In genomic region chr14:54528973-54529372, GRCh38 we compare ENCODE assay signal across 14 cellular contexts. TPM values are rescaled to one million over a fixed set of nuclear protein-coding genes. Genes with fewer than 3 reads are reported as not detected.
DNase-seq lines count a peak whose midpoint lies in the region; ATAC-seq, FAIRE-seq and TF ChIP-seq lines count a peak whose summit lies in the region.
"Had no signal": no experiment of that assay in that cellular context is flagged by ENCODE, and none has a peak within 500 bp of the region (broad histone marks: within the 10 kb centered on the region; RNA-seq: fewer than 3 reads in every experiment).

No MANE protein-coding gene starts in this region.

- POLR2A ChIA-PET in PC-3 (lab: Charles Lee; ENCODE audit: unreplicated experiment) = interaction anchor here (0.6 to 1.3 kb wide), 3 partner anchors 19 to 602 kb away, joined by 4 to 17 read pairs (median 5); partner anchors contain the start of gene CGRRF1

- H3K36me3 ChIP-seq in PC-3 (ENCODE audit: low read depth, low read length) = peaks cover 2% of the 10 kb centered on the region; the same call in 1 of the 2 replicates
- no peaks in the 10 kb centered on the region for H3K36me3 ChIP-seq in GM23338 (ENCODE audit: insufficient read depth)

- FAIRE-seq in GM12891 (lab: Jason Lieb, UNC) = peak; percentile 63
- FAIRE-seq: GM19239 had no signal

- no peaks in the 10 kb centered on the region for H3K27me3 Mint-ChIP-seq in GM23338 (ENCODE audit: insufficient read depth, low read depth, poor library complexity)
- H3K27me3 Mint-ChIP-seq: CD4-positive, alpha-beta memory T cell had no signal

- no peaks in the 10 kb centered on the region for H3K9me3 ChIP-seq in PC-3 (ENCODE audit: low read length)

- H3K36me3 Mint-ChIP-seq in GM23338 (ENCODE audit: low read depth) = peaks cover 10% of the 10 kb centered on the region; the same call in 2 of the 3 replicates

- H3K9me2 ChIP-seq in PC-3 (replicated peaks; ENCODE audit: low read length) (no peaks in the 10 kb centered on the region), GM23338 (ENCODE audit: insufficient read depth) (no peaks in the 10 kb centered on the region)

- H2AFZ ChIP-seq in PC-3 (ENCODE audit: low read length) = no peak overlapping the region
- H2AFZ ChIP-seq in GM23338 = no peak overlapping the region
- H2AFZ ChIP-seq: GM23248 had no signal

- CTCF ChIA-PET in PC-3 (lab: Charles Lee) = interaction anchor here (0.6 to 1.0 kb wide), 3 partner anchors 40 to 1622 kb away, joined by 3 to 9 read pairs (median 7); partner anchors contain the start of gene GMFB

- H3K4me3 ChIP-seq in PC-3 (ENCODE audit: low read length) (no peak overlapping the region), GM23338 (no peak overlapping the region)
- H3K4me3 ChIP-seq: GM23248 had no signal

- H3K4me2 ChIP-seq in PC-3 (ENCODE audit: low read length) (no peak overlapping the region), GM23338 (no peak overlapping the region)

- H3K27ac Mint-ChIP-seq in GM23338 = no peak overlapping the region
- H3K27ac Mint-ChIP-seq: CD4-positive, alpha-beta memory T cell; H9 had no signal

- H4K20me1 ChIP-seq in PC-3 (ENCODE audit: low read length) (no peaks in the 10 kb centered on the region), GM23338 (replicated peaks; ENCODE audit: insufficient read depth) (no peaks in the 10 kb centered on the region; the same call in 1 of the 2 replicates)

- BruUV-seq in PC-3 (replicated peaks; lab: Mats Ljungman, UMichigan) = no TSS peak

- intact Hi-C loops in Right ventricle myocardium superior (cut with DNase I) = no loop called here
- intact Hi-C loops in cardiac septum (cut with DNase I) = no loop called here
- intact Hi-C loops in PC-3 (cut with micrococcal nuclease) = no loop called here

- peaks cover 8% of the 10 kb centered on the region for H3K4me1 ChIP-seq in PC-3 (ENCODE audit: insufficient read depth, low read length)
- peaks cover 10% of the 10 kb centered on the region; the same call in 1 of the 2 replicates for H3K4me1 ChIP-seq in GM23338 (ENCODE audit: insufficient read depth)

- H3K9ac ChIP-seq in PC-3 (ENCODE audit: low read length) = no peak overlapping the region
- H3K9ac ChIP-seq: GM23248 had no signal

- H3F3A ChIP-seq in PC-3 (ENCODE audit: low read length, unreplicated experiment) (no peaks in the 10 kb centered on the region), GM23338 (replicated peaks; ENCODE audit: low read depth) (no peaks in the 10 kb centered on the region)

- no peak for DNase-seq in Right ventricle myocardium superior
- no peak for DNase-seq in cardiac septum (ENCODE audit: low spot score)
- no peak for DNase-seq in GM12891 (ENCODE audit: insufficient read length, low spot score)
- DNase-seq in PC-3 = no peak
- no peak for DNase-seq in NCI-H1417 (lab: John Stamatoyannopoulos, UW)
- DNase-seq in GM23338 (ENCODE audit: low spot score) = no peak
- DNase-seq: Calu3; CD4-positive, alpha-beta memory T cell; COR-L47; DMS53; H9 had no signal

- H3K9me3 Mint-ChIP-seq in GM23338 = no peaks in the 10 kb centered on the region
- H3K9me3 Mint-ChIP-seq: CD4-positive, alpha-beta memory T cell; H9 had no signal

- H3K4me1 Mint-ChIP-seq in GM23338 = peaks cover 11% of the 10 kb centered on the region

- H3K27me3 ChIP-seq in PC-3 (ENCODE audit: low read length) = no peaks in the 10 kb centered on the region
- H3K27me3 ChIP-seq in GM23338 (ENCODE audit: insufficient read depth) = no peaks in the 10 kb centered on the region

- H3K79me2 ChIP-seq in PC-3 (ENCODE audit: low read length) = no peaks in the 10 kb centered on the region
- no peaks in the 10 kb centered on the region for H3K79me2 ChIP-seq in GM23338 (replicated peaks; ENCODE audit: insufficient read depth)

- H3K4me3 Mint-ChIP-seq in GM23338 = no peak overlapping the region
- H3K4me3 Mint-ChIP-seq: CD4-positive, alpha-beta memory T cell; H9 had no signal

- peak; percentile 46 for ATAC-seq in Right ventricle myocardium superior (ENCODE audit: poor library complexity)
- ATAC-seq in PC-3 = no peak
- ATAC-seq in GM23338 = no peak
- ATAC-seq: HCT116 had no signal

- no peak overlapping the region for H3K27ac ChIP-seq in PC-3 (ENCODE audit: low read length)
- no peak overlapping the region for H3K27ac ChIP-seq in GM23338 (ENCODE audit: low read depth)
- H3K27ac ChIP-seq: GM23248 had no signal

- TF ChIP-seq CTCF in PC-3 (conservative IDR thresholded peaks at IDR 0.05; ENCODE audit: low read depth, low read length) = 0 out of 2 replicates have a peak, but pooled peaks have one; percentile 16
- TF ChIP-seq CTCF in GM23338 (conservative IDR thresholded peaks at IDR 0.05; ENCODE audit: low read depth in 2 of 2) = no peak

- no peak for TF ChIP-seq POLR2A in GM12891 (IDR thresholded peaks at IDR 0.05; ENCODE audit: low read depth, low read length)

TF ChIP-seq in GM12891, 5 proteins besides CTCF, POLR2A, EP300 and RAD21:
- TF ChIP-seq SPI1 (IDR thresholded peaks at IDR 0.05; ENCODE audit: low read depth, low read length) (no peak), TAF1 (IDR thresholded peaks at IDR 0.05; ENCODE audit: low read depth, low read length) (no peak), POLR2AphosphoS5 (IDR thresholded peaks at IDR 0.05; ENCODE audit: low read depth, low read length) (no peak), POU2F2 (IDR thresholded peaks at IDR 0.05; ENCODE audit: low read depth, low read length) (no peak), PAX5 (IDR thresholded peaks at IDR 0.05; ENCODE audit: insufficient read depth, low read length, severe bottlenecking) (no peak)

TF ChIP-seq in GM23338, 12 proteins besides CTCF, POLR2A, EP300 and RAD21 (continues in another document):
- no peak for TF ChIP-seq ZNF114 (CRISPR knock-in tag; IDR thresholded peaks at IDR 0.05)
- no peak for TF ChIP-seq EZH2phosphoT487 (IDR thresholded peaks at IDR 0.05; ENCODE audit: unreplicated experiment)
- no peak for TF ChIP-seq REST (IDR thresholded peaks at IDR 0.05; ENCODE audit: unreplicated experiment)
- TF ChIP-seq NANOG (IDR thresholded peaks at IDR 0.05; ENCODE audit: borderline replicate concordance) = no peak

RNA-seq across cellular contexts. Expression of gene CGRRF1, which starts 19.3 kb away (rescaled TPM):
- total RNA-seq in Right ventricle myocardium superior (15.1 TPM), cardiac septum (17.0 TPM), PC-3 (2014; rRNA removed) (31.3 and 31.5 TPM in 2 replicates)
- polyA plus RNA-seq in GM12891 (2012; ENCODE audit: low read depth, missing spikeins) = 13.9 TPM
- 18.8 and 20.7 TPM in 2 replicates for total RNA-seq in GM23338 (2014; rRNA removed; shearing (Covaris generic))
- 23.0 and 28.3 TPM in 2 replicates for polyA plus RNA-seq in GM23338 (2016; fragmentation: Nextera tagmentation; extraction: Ambion mirVana)

RNA-seq across cellular contexts. Expression of gene SAMD4A, which starts 38.0 kb away (rescaled TPM):
- total RNA-seq in Right ventricle myocardium superior (149 TPM), cardiac septum (252 TPM), PC-3 (2014; rRNA removed) (42.9 and 45.2 TPM in 2 replicates)
- polyA plus RNA-seq in GM12891 (2012; ENCODE audit: low read depth, missing spikeins) = 2.1 TPM
- 5.2 and 6.9 TPM in 2 replicates for total RNA-seq in GM23338 (2014; rRNA removed; shearing (Covaris generic))
- polyA plus RNA-seq in GM23338 (2016; fragmentation: Nextera tagmentation; extraction: Ambion mirVana) = 1.1 and 1.6 TPM in 2 replicates

RNA-seq across cellular contexts. Expression of gene GMFB, which starts 40.2 kb away (rescaled TPM):
- total RNA-seq in Right ventricle myocardium superior = 27.6 TPM
- total RNA-seq in cardiac septum = 29.5 TPM
- 22.6 TPM for polyA plus RNA-seq in GM12891 (2012; ENCODE audit: low read depth, missing spikeins)
- total RNA-seq in PC-3 (2014; rRNA removed) = 45.2 and 85.2 TPM in 2 replicates
- total RNA-seq in GM23338 (2014; rRNA removed; shearing (Covaris generic)) = 88.3 and 94.3 TPM in 2 replicates
- polyA plus RNA-seq in GM23338 (2016; fragmentation: Nextera tagmentation; extraction: Ambion mirVana) = 44.4 and 56.5 TPM in 2 replicates
